Comparison of ENCODE assay signal across 8 cellular contexts in the genomic region with DNA sequence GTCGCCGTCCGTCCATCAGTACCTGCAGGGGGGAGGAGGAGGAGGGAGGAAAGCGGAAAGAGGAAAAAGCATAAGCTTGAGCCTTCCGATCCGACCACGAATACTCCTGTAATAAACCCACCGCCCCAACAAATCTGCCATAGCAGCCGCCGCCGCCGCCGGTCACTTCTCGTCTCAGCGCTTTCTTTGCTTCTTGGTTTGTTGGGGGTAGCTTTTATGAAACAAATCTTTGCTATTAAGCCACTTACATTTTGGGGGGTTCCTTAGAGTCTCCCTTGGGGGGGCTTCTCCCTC. TPM values are rescaled to one million over a fixed set of nuclear protein-coding genes. Genes with fewer than 3 reads are reported as not detected.
DNase-seq lines count a peak whose midpoint lies in the region; ATAC-seq and TF ChIP-seq lines count a peak whose summit lies in the region.

No MANE protein-coding gene starts in this region.

- H3K27me3 Mint-ChIP-seq in CD8-positive, alpha-beta T cell (ENCODE audit: low read depth): peaks cover 43% of the 10 kb centered on the region
- H3K27me3 Mint-ChIP-seq in MCF 10A (ENCODE audit: insufficient read depth, unreplicated experiment): peaks cover 95% of the 10 kb centered on the region
- peaks cover 47 to 62% (median 58%) of the 10 kb centered on the region in 5 donors for H3K27me3 Mint-ChIP-seq in naive thymus-derived CD4-positive, alpha-beta T cell

- H3K36me3 Mint-ChIP-seq in CD8-positive, alpha-beta T cell: no peaks in the 10 kb centered on the region
- no peaks in the 10 kb centered on the region for H3K36me3 Mint-ChIP-seq in MCF 10A (ENCODE audit: insufficient read depth, unreplicated experiment)
- H3K36me3 Mint-ChIP-seq in naive thymus-derived CD4-positive, alpha-beta T cell: peaks cover 0 to 4% (median 0%) of the 10 kb centered on the region in 5 donors

- DNase-seq in CD8-positive, alpha-beta T cell: no peak
- DNase-seq in MCF 10A (ENCODE audit: unreplicated experiment) (no peak), NCI-H2227 (lab: John Stamatoyannopoulos, UW; ENCODE audit: unreplicated experiment) (no peak), NCI-H1048 (lab: John Stamatoyannopoulos, UW) (no peak), OCI-LY7 (ENCODE audit: low spot score) (no peak), NCI-H524 treated with DMSO at 0.1 percent for 48 hours (lab: John Stamatoyannopoulos, UW) (no peak)
- DNase-seq in naive thymus-derived CD4-positive, alpha-beta T cell: no peak

- H2AFZ ChIP-seq in OCI-LY7 (ENCODE audit: low read length): no peak overlapping the region

- no peaks in the 10 kb centered on the region for H3K36me3 ChIP-seq in CD8-positive, alpha-beta T cell (ENCODE audit: insufficient read depth, low read length)
- H3K36me3 ChIP-seq in naive thymus-derived CD4-positive, alpha-beta T cell (ENCODE audit: control insufficient read depth in 2 of 3, insufficient read depth in 3 of 3, low read length in 3 of 3): no peaks in the 10 kb centered on the region
- H3K36me3 ChIP-seq in OCI-LY7 (ENCODE audit: insufficient read depth, low read length): no peaks in the 10 kb centered on the region

- H3K4me2 ChIP-seq in OCI-LY7 (ENCODE audit: low read length): no peak overlapping the region

- H3K27ac ChIP-seq in CD8-positive, alpha-beta T cell (ENCODE audit: low read depth, low read length): no peak overlapping the region
- no peak overlapping the region for H3K27ac ChIP-seq in naive thymus-derived CD4-positive, alpha-beta T cell (ENCODE audit: low read depth, low read length)
- H3K27ac ChIP-seq in OCI-LY7 (ENCODE audit: low read depth, low read length, poor library complexity, severe bottlenecking): no peak overlapping the region

- peaks cover 4% of the 10 kb centered on the region for H3K4me1 ChIP-seq in CD8-positive, alpha-beta T cell (ENCODE audit: insufficient read depth, low read length)
- H3K4me1 ChIP-seq in naive thymus-derived CD4-positive, alpha-beta T cell (ENCODE audit: control insufficient read depth in 2 of 2, insufficient read depth in 2 of 2, low read length in 2 of 2): no peaks in the 10 kb centered on the region
- no peaks in the 10 kb centered on the region for H3K4me1 ChIP-seq in OCI-LY7 (ENCODE audit: insufficient read depth, low read length, poor library complexity, severe bottlenecking)

- H3K79me2 ChIP-seq in OCI-LY7 (ENCODE audit: insufficient read depth, low read depth, low read length): no peaks in the 10 kb centered on the region

- H3K27ac Mint-ChIP-seq in CD8-positive, alpha-beta T cell: no peak overlapping the region
- H3K27ac Mint-ChIP-seq in MCF 10A (ENCODE audit: low read depth, unreplicated experiment): no peak overlapping the region
- no peak overlapping the region for H3K27ac Mint-ChIP-seq in naive thymus-derived CD4-positive, alpha-beta T cell

- peaks cover 5% of the 10 kb centered on the region for H3K27me3 ChIP-seq in CD8-positive, alpha-beta T cell (ENCODE audit: insufficient read depth, low read length)
- peaks cover 0 to 5% of the 10 kb centered on the region in 2 donors for H3K27me3 ChIP-seq in naive thymus-derived CD4-positive, alpha-beta T cell (ENCODE audit: control insufficient read depth in 2 of 2, insufficient read depth in 2 of 2, low read length in 2 of 2)

- H4K20me1 ChIP-seq in OCI-LY7 (ENCODE audit: insufficient read depth, low read length): no peaks in the 10 kb centered on the region

- H3K4me1 Mint-ChIP-seq in CD8-positive, alpha-beta T cell (ENCODE audit: low read depth): peaks cover 20% of the 10 kb centered on the region
- peaks cover 6% of the 10 kb centered on the region for H3K4me1 Mint-ChIP-seq in MCF 10A (ENCODE audit: insufficient read depth, unreplicated experiment)
- peaks cover 12 to 32% (median 23%) of the 10 kb centered on the region in 7 donors for H3K4me1 Mint-ChIP-seq in naive thymus-derived CD4-positive, alpha-beta T cell

- BruUV-seq in MCF 10A (replicated peaks; lab: Mats Ljungman, UMichigan) (no TSS peak), OCI-LY7 (replicated peaks; lab: Mats Ljungman, UMichigan) (no TSS peak)

- CTCF ChIA-PET in CD8-positive, alpha-beta T cell (lab: Charles Lee): no interaction called here
- CTCF ChIA-PET in MCF 10A (lab: Yijun Ruan, JAX) (interaction anchor here (0.5 to 1.1 kb wide), 7 partner anchors 9 to 1556 kb away, joined by 3 to 4 read pairs (median 3); no protein-coding TSS in a partner anchor), OCI-LY7 (lab: Charles Lee; ENCODE audit: unreplicated experiment) (no interaction called here)
- CTCF ChIA-PET in naive thymus-derived CD4-positive, alpha-beta T cell (lab: Charles Lee): no interaction called here

- TF ChIP-seq CTCF in CD8-positive, alpha-beta T cell (IDR thresholded peaks at IDR 0.05): no peak
- TF ChIP-seq CTCF in MCF 10A (IDR thresholded peaks at IDR 0.05; ENCODE audit: unreplicated experiment): no peak
- no peak for TF ChIP-seq CTCF in OCI-LY7 (conservative IDR thresholded peaks at IDR 0.05; ENCODE audit: low read length)

- intact Hi-C loops in CD8-positive, alpha-beta T cell (cut with DNase I, micrococcal nuclease): loop anchor here (5.0 to 10.0 kb wide), 2 partner anchors 1469 to 1472 kb away; no protein-coding TSS in a partner anchor
- intact Hi-C loops in MCF 10A (cut with micrococcal nuclease): loop anchor here (5.0 kb wide), 1 partner anchor 1472 kb away; no protein-coding TSS in a partner anchor
- intact Hi-C loops in naive thymus-derived CD4-positive, alpha-beta T cell (cut with micrococcal nuclease): loop anchor here (5.0 to 10.0 kb wide), 3 partner anchors 142 to 1089 kb away; no protein-coding TSS in a partner anchor
- intact Hi-C loops in OCI-LY7 (cut with micrococcal nuclease; ENCODE audit: unreplicated experiment): loop anchor here (5.0 kb wide), 2 partner anchors 332 to 1472 kb away; no protein-coding TSS in a partner anchor

- no peaks in the 10 kb centered on the region for H3K9me2 ChIP-seq in OCI-LY7 (ENCODE audit: insufficient read depth, low read length)

- H3K9me3 ChIP-seq in CD8-positive, alpha-beta T cell (ENCODE audit: low read length): no peaks in the 10 kb centered on the region
- no peaks in the 10 kb centered on the region for H3K9me3 ChIP-seq in naive thymus-derived CD4-positive, alpha-beta T cell (ENCODE audit: control insufficient read depth in 2 of 3, low read length in 3 of 3)
- H3K9me3 ChIP-seq in OCI-LY7 (ENCODE audit: low read length): no peaks in the 10 kb centered on the region

- peak overlapping the region; percentile 28 for H3K4me3 ChIP-seq in CD8-positive, alpha-beta T cell (ENCODE audit: low read depth, low read length)
- H3K4me3 ChIP-seq in naive thymus-derived CD4-positive, alpha-beta T cell (ENCODE audit: low read length): peak overlapping the region; percentile 22
- H3K4me3 ChIP-seq in OCI-LY7 (ENCODE audit: low read depth, low read length, poor library complexity, severe bottlenecking): no peak overlapping the region

- H3K4me3 Mint-ChIP-seq in CD8-positive, alpha-beta T cell: peak overlapping the region; percentile 79
- peak overlapping the region; percentile 69 for H3K4me3 Mint-ChIP-seq in MCF 10A (ENCODE audit: unreplicated experiment)
- H3K4me3 Mint-ChIP-seq in naive thymus-derived CD4-positive, alpha-beta T cell: peak overlapping the region; percentile 61 to 86 (median 80)

- POLR2A ChIA-PET in CD8-positive, alpha-beta T cell (lab: Charles Lee): no interaction called here
- POLR2A ChIA-PET in MCF 10A (lab: Yijun Ruan, JAX): interaction anchor here (0.6 to 1.2 kb wide), 2 partner anchors 9 to 14 kb away, joined by 3 to 4 read pairs; no protein-coding TSS in a partner anchor
- POLR2A ChIA-PET in naive thymus-derived CD4-positive, alpha-beta T cell (lab: Charles Lee): no interaction called here
- POLR2A ChIA-PET in OCI-LY7 (lab: Charles Lee): no interaction called here

- no peaks in the 10 kb centered on the region for H3K9me3 Mint-ChIP-seq in CD8-positive, alpha-beta T cell
- no peaks in the 10 kb centered on the region for H3K9me3 Mint-ChIP-seq in MCF 10A (ENCODE audit: unreplicated experiment)
- peaks cover 0 to 6% (median 0%) of the 10 kb centered on the region in 11 donors for H3K9me3 Mint-ChIP-seq in naive thymus-derived CD4-positive, alpha-beta T cell

- no peak for ATAC-seq in CD8-positive, alpha-beta T cell
- peak; percentile 5 for ATAC-seq in HG02840 (IDR thresholded peaks at IDR 0.05; ENCODE audit: low FRiP score, unreplicated experiment)
- no peak for ATAC-seq in naive thymus-derived CD4-positive, alpha-beta T cell

RNA-seq across cellular contexts. Expression of gene ADGRB3, which starts 0.3 kb away (rescaled TPM):
- not detected for total RNA-seq in CD8-positive, alpha-beta T cell
- not detected in 2 replicates for total RNA-seq in MCF 10A (2022)
- not detected for total RNA-seq in naive thymus-derived CD4-positive, alpha-beta T cell
- polyA plus RNA-seq in naive thymus-derived CD4-positive, alpha-beta T cell: not detected
- total RNA-seq in OCI-LY7 (2014; rRNA removed; shearing (Covaris generic)): not detected in 2 replicates
- total RNA-seq in OCI-LY7 (2022): not detected in 2 replicates
